ENCODE assay signal across 9 cellular contexts in genomic region chr2:70069049-70069448, GRCh38.
A peak's percentile ranks its signal among the peaks of the same experiment; 100 is the strongest.
DNase-seq lines count a peak whose midpoint lies in the region; ATAC-seq, FAIRE-seq and TF ChIP-seq lines count a peak whose summit lies in the region.
"Had no signal": no experiment of that assay in that cellular context is flagged by ENCODE, and none has a peak within 500 bp of the region (broad histone marks: within the 10 kb centered on the region; RNA-seq: fewer than 3 reads in every experiment).

No MANE protein-coding gene starts in this region.

- H3K4me3 ChIP-seq in duodenal mucosa (ENCODE audit: low read depth in 1 of 2, low read length in 2 of 2): peak overlapping the region; percentile 2 to 4
- H3K4me3 ChIP-seq: heart left ventricle had no signal

- H3K27ac ChIP-seq in duodenal mucosa (ENCODE audit: low read depth, low read length): peak overlapping the region; percentile 38

- FAIRE-seq in D721Med (lab: Jason Lieb, UNC): no peak

- H3K36me3 ChIP-seq in duodenal mucosa (ENCODE audit: control insufficient read depth in 1 of 2, insufficient read depth in 2 of 2, low read length in 2 of 2): peaks cover 5 to 17% of the 10 kb centered on the region in 2 donors

- ATAC-seq in GM18517 (IDR thresholded peaks at IDR 0.05; ENCODE audit: unreplicated experiment): peak; percentile 62
- peak; percentile 74 for ATAC-seq in HG02970 (IDR thresholded peaks at IDR 0.05; ENCODE audit: low FRiP score, unreplicated experiment)

- H3K27me3 ChIP-seq in duodenal mucosa (ENCODE audit: control insufficient read depth in 1 of 2, insufficient read depth in 2 of 2, low read length in 2 of 2): no peaks in the 10 kb centered on the region
- H3K27me3 ChIP-seq: heart left ventricle had no signal

- DNase-seq in activated CD4-positive, CD25-positive, alpha-beta regulatory T cell treated with anti-CD3 and anti-CD28 coated beads, Interleukin-2, amount 50 U/mL, for 72 hours: peak; percentile 58
- peak; percentile 77 for DNase-seq in stimulated activated CD4-positive, alpha-beta T cell treated with anti-CD3 and anti-CD28 coated beads, Interleukin-2, amount 100 ng/mL, for 4 hours (ENCODE audit: low read depth)
- DNase-seq in D721Med (ENCODE audit: insufficient read length, low spot score) (no peak), NCI-H748 treated with DMSO at 0.1 percent for 48 hours (lab: John Stamatoyannopoulos, UW) (no peak), cortex of kidney (lab: John Stamatoyannopoulos, UW) (no peak)
- DNase-seq: heart left ventricle had no signal

- H3K9me3 ChIP-seq in duodenal mucosa (ENCODE audit: control insufficient read depth in 1 of 2, low read length in 2 of 2): no peaks in the 10 kb centered on the region
- H3K9me3 ChIP-seq: heart left ventricle had no signal

- no peak for TF ChIP-seq CTCF in D721Med (IDR thresholded peaks at IDR 0.05; ENCODE audit: insufficient read depth, missing control alignments)

- H3K9ac ChIP-seq in duodenal mucosa (ENCODE audit: low read depth in 1 of 2, low read length in 2 of 2): peak overlapping the region; percentile 20 to 49

- peaks cover 25 to 27% of the 10 kb centered on the region in 2 donors for H3K4me1 ChIP-seq in duodenal mucosa (ENCODE audit: control insufficient read depth in 1 of 2, insufficient read depth in 2 of 2, low read length in 2 of 2)

Comparison
In these comparisons a context has a peak if more than half of its experiments do, and no peak if none do; other contexts are left out.
1. DNase-seq: peak in activated CD4-positive, CD25-positive, alpha-beta regulatory T cell treated with anti-CD3 and anti-CD28 coated beads, Interleukin-2, amount 50 U/mL, for 72 hours (single experiment) and stimulated activated CD4-positive, alpha-beta T cell treated with anti-CD3 and anti-CD28 coated beads, Interleukin-2, amount 100 ng/mL, for 4 hours (single experiment); none in D721Med (single experiment), NCI-H748 treated with DMSO at 0.1 percent for 48 hours (single experiment) and cortex of kidney (single experiment).